In genomic region chr5:146199216-146199815, GRCh38 we compare ENCODE assay signal across 1 cellular context.
TF ChIP-seq lines count a peak whose summit lies in the region.

No MANE protein-coding gene starts in this region.

TF ChIP-seq in HepG2, 621 proteins besides CTCF, POLR2A, EP300 and RAD21:
- no peak for TF ChIP-seq TFAP4 (IDR thresholded peaks at IDR 0.05; ENCODE audit: borderline replicate concordance, low read depth)
- TF ChIP-seq E2F5 (CRISPR knock-in tag; conservative IDR thresholded peaks at IDR 0.05): no peak
- TF ChIP-seq HMGXB4 (CRISPR knock-in tag; IDR thresholded peaks at IDR 0.05; ENCODE audit: borderline replicate concordance in 1 of 2, low read depth in 1 of 2): no peak
- TF ChIP-seq RXRB (CRISPR knock-in tag; IDR thresholded peaks at IDR 0.05; ENCODE audit: borderline replicate concordance): no peak
- TF ChIP-seq HDAC1 (CRISPR knock-in tag; IDR thresholded peaks at IDR 0.05): no peak
- TF ChIP-seq MXD1 (CRISPR knock-in tag; IDR thresholded peaks at IDR 0.05): no peak
- no peak for TF ChIP-seq DR1 (CRISPR knock-in tag; IDR thresholded peaks at IDR 0.05)
- TF ChIP-seq NFAT5 (CRISPR knock-in tag; IDR thresholded peaks at IDR 0.05): no peak
- no peak for TF ChIP-seq SKI (IDR thresholded peaks at IDR 0.05; ENCODE audit: partially characterized antibody)
- TF ChIP-seq NR3C1 (CRISPR knock-in tag; IDR thresholded peaks at IDR 0.05): no peak
- no peak for TF ChIP-seq ZNF382 (CRISPR knock-in tag; IDR thresholded peaks at IDR 0.05; ENCODE audit: borderline replicate concordance)
